In genomic region chr14:91295276-91295845, GRCh38 we compare ENCODE assay signal across 26 cellular contexts. TPM values are rescaled to one million over a fixed set of nuclear protein-coding genes. Genes with fewer than 3 reads are reported as not detected.
"Had no signal": no experiment of that assay in that cellular context is flagged by ENCODE, and none has a peak within 500 bp of the region (broad histone marks: within the 10 kb centered on the region; RNA-seq: fewer than 3 reads in every experiment).

No MANE protein-coding gene starts in this region.

- H3K79me2 ChIP-seq: hepatocyte had no signal

- H3K27me3 ChIP-seq: adrenal gland, ascending aorta, colonic mucosa, esophagus muscularis mucosa, hepatocyte, left lung, stomach, suprapubic skin had no signal

- H3K36me3 ChIP-seq: adrenal gland, ascending aorta had no signal

- H3K27ac Mint-ChIP-seq: T-helper 2 cell treated with Interferon-gamma antibody and Interleukin-4, amounts not matched to agents 5 μg/mL and 100 μg/mL, for 36 hours had no signal

- H3K27me3 Mint-ChIP-seq: natural killer cell treated with Interleukin-12 subunit alpha and Interleukin-12 subunit beta and Interleukin-15 and Interleukin-18, amount 100 ng/mL, for 72 hours; stimulated activated memory B cell treated with anti-CD40 and anti-IgM and Interleukin-4, amounts not matched to agents 10 μg/mL and 1 μg/mL and 100 μg/mL, for 72 hours had no signal

- H3K4me1 ChIP-seq: adrenal gland, colonic mucosa, left lung, suprapubic skin had no signal

- H3K4me1 Mint-ChIP-seq: stimulated activated memory B cell treated with anti-CD40 and anti-IgM and Interleukin-4, amounts not matched to agents 10 μg/mL and 1 μg/mL and 100 μg/mL, for 72 hours had no signal

- H3K4me3 ChIP-seq: adrenal gland, ascending aorta, colonic mucosa, esophagus muscularis mucosa, hepatocyte, left lung, stomach, suprapubic skin, tibial nerve had no signal

- H3K4me2 ChIP-seq: hepatocyte had no signal

- H3K4me3 Mint-ChIP-seq: activated T-cell treated with anti-CD3 and anti-CD28 coated beads, Interleukin-2, amount 50 U/mL, for 4 hours; immature natural killer cell; natural killer cell treated with Interleukin-12 subunit alpha and Interleukin-12 subunit beta and Interleukin-15 and Interleukin-18, amount 100 ng/mL, for 72 hours; stimulated activated memory B cell treated with anti-CD40 and anti-IgM and Interleukin-4, amounts not matched to agents 10 μg/mL and 1 μg/mL and 100 μg/mL, for 72 hours; T-helper 2 cell treated with Interferon-gamma antibody and Interleukin-4, amounts not matched to agents 5 μg/mL and 100 μg/mL, for 36 hours had no signal

- H3K27ac ChIP-seq: adrenal gland, ascending aorta, colonic mucosa, esophagus muscularis mucosa, hepatocyte, left lung, stomach, suprapubic skin, tibial nerve, WERI-Rb-1 had no signal

- FAIRE-seq: frontal cortex, small intestine had no signal

- H3K9me3 Mint-ChIP-seq: activated T-cell treated with anti-CD3 and anti-CD28 coated beads, Interleukin-2, amount 50 U/mL, for 4 hours; immature natural killer cell; natural killer cell treated with Interleukin-12 subunit alpha and Interleukin-12 subunit beta and Interleukin-15 and Interleukin-18, amount 100 ng/mL, for 72 hours; stimulated activated memory B cell treated with anti-CD40 and anti-IgM and Interleukin-4, amounts not matched to agents 10 μg/mL and 1 μg/mL and 100 μg/mL, for 72 hours; T-helper 2 cell treated with Interferon-gamma antibody and Interleukin-4, amounts not matched to agents 5 μg/mL and 100 μg/mL, for 36 hours had no signal

- H3K9me3 ChIP-seq: adrenal gland, ascending aorta, colonic mucosa, esophagus muscularis mucosa, left lung, stomach, suprapubic skin, tibial nerve had no signal

- H2AFZ ChIP-seq: hepatocyte had no signal

- DNase-seq: activated CD4-positive, alpha-beta T cell treated with anti-CD3 and anti-CD28 coated beads for 1 hour; activated effector memory CD4-positive, alpha-beta T cell treated with Interleukin-2 at 50 U/mL for 16 hours; activated naive CD4-positive, alpha-beta T cell treated with anti-CD3 and anti-CD28 coated beads, Interleukin-2, amount 50 U/mL, for 16 hours; activated T-cell treated with anti-CD3 and anti-CD28 coated beads, Interleukin-2, amount 50 U/mL, for 4 hours; adrenal gland; central memory CD4-positive, alpha-beta T cell; colonic mucosa; glutamatergic neuron; immature natural killer cell; kidney glomerular epithelial cell; left lung; mammary epithelial cell; midbrain; small intestine; stimulated activated CD4-positive, alpha-beta T cell treated with anti-CD3 and anti-CD28 coated beads, Interleukin-2, amount 100 ng/mL, for 24 hours; stomach; WERI-Rb-1 had no signal

RNA-seq across cellular contexts. Expression of gene GPR68, which starts 50.9 kb away (rescaled TPM):
- total RNA-seq: ascending aorta had no signal
